20 cellular contexts compared by ENCODE assay signal in the genomic region with DNA sequence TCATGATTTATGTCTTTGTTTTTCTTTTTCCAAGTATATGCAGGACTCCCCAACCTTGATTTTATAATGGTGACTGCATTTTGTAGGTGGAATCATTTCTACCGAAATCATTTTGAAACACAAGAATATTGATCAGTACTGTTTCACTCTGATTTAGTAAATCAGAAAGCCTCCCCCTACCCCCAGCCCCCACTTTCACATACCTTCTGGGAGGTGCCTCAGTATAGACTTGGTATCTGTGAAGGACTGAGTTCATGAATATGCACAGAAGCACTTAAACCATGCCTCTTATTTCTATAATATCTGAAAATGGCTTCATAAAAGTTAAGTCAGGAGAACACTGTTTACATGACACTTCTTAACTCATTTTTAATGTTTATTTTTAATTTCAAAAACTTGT.
DNase-seq lines count a peak whose midpoint lies in the region; ATAC-seq, FAIRE-seq and TF ChIP-seq lines count a peak whose summit lies in the region.
"Had no signal": no experiment of that assay in that cellular context is flagged by ENCODE, and none has a peak within 500 bp of the region (broad histone marks: within the 10 kb centered on the region; RNA-seq: fewer than 3 reads in every experiment).

No MANE protein-coding gene starts in this region.

- CTCF ChIA-PET in activated CD4-positive, alpha-beta T cell treated with anti-CD3 and anti-CD28 coated beads for 36 hours (lab: Charles Lee) = no interaction called here
- CTCF ChIA-PET in activated CD4-positive, alpha-beta memory T cell treated with anti-CD3 and anti-CD28 coated beads, Interleukin-2, amount 10 ng/mL, durations not matched to agents 7 days and 5 days (lab: Charles Lee) = interaction anchor here (0.5 kb wide), 1 partner anchor 25 kb away, joined by 3 read pairs; no protein-coding TSS in a partner anchor

- peaks cover 38% of the 10 kb centered on the region for H3K4me1 ChIP-seq in OCI-LY3 (ENCODE audit: low read length)

- intact Hi-C loops in activated CD4-positive, alpha-beta T cell treated with anti-CD3 and anti-CD28 coated beads for 36 hours (cut with DNase I, micrococcal nuclease) = no loop called here

- H3K27me3 Mint-ChIP-seq in activated CD4-positive, alpha-beta T cell treated with anti-CD3 and anti-CD28 coated beads for 36 hours = no peaks in the 10 kb centered on the region
- H3K27me3 Mint-ChIP-seq in natural killer cell treated with Interleukin-12 subunit alpha and Interleukin-12 subunit beta and Interleukin-15 and Interleukin-18, amount 100 ng/mL, for 72 hours = no peaks in the 10 kb centered on the region
- no peaks in the 10 kb centered on the region for H3K27me3 Mint-ChIP-seq in activated CD4-positive, alpha-beta memory T cell treated with anti-CD3 and anti-CD28 coated beads, Interleukin-2, amount 10 ng/mL, durations not matched to agents 7 days and 5 days
- H3K27me3 Mint-ChIP-seq: B cell; CD4-positive, CD25-positive, alpha-beta regulatory T cell had no signal

- peak; percentile 47 for ATAC-seq in activated CD4-positive, alpha-beta T cell treated with anti-CD3 and anti-CD28 coated beads for 36 hours
- ATAC-seq in natural killer cell treated with Interleukin-12 subunit alpha and Interleukin-12 subunit beta and Interleukin-15 and Interleukin-18, amount 100 ng/mL, for 72 hours = no peak
- ATAC-seq in GM18873 (IDR thresholded peaks at IDR 0.05; ENCODE audit: low FRiP score, unreplicated experiment) = no peak
- ATAC-seq: CD8-positive, alpha-beta T cell had no signal

- peaks cover 10% of the 10 kb centered on the region for H3K36me3 ChIP-seq in OCI-LY3 (replicated peaks; ENCODE audit: low read depth, low read length)
- H3K36me3 ChIP-seq: BLaER1, HAP-1 had no signal

- peak overlapping the region; percentile 2; the same call in 1 of the 2 replicates for H3K4me2 ChIP-seq in OCI-LY3 (ENCODE audit: low read length)
- H3K4me2 ChIP-seq: BLaER1 had no signal

- no peaks in the 10 kb centered on the region for H3K79me2 ChIP-seq in OCI-LY3 (ENCODE audit: low read length)

- H3K4me1 Mint-ChIP-seq in activated CD4-positive, alpha-beta T cell treated with anti-CD3 and anti-CD28 coated beads for 36 hours = peaks cover 10% of the 10 kb centered on the region
- no peaks in the 10 kb centered on the region for H3K4me1 Mint-ChIP-seq in natural killer cell treated with Interleukin-12 subunit alpha and Interleukin-12 subunit beta and Interleukin-15 and Interleukin-18, amount 100 ng/mL, for 72 hours (ENCODE audit: low read depth in 2 of 2)
- H3K4me1 Mint-ChIP-seq in activated CD4-positive, alpha-beta memory T cell treated with anti-CD3 and anti-CD28 coated beads, Interleukin-2, amount 10 ng/mL, durations not matched to agents 7 days and 5 days = peaks cover 28% of the 10 kb centered on the region

- H4K20me1 ChIP-seq in OCI-LY3 (ENCODE audit: insufficient read depth, low read length) = no peaks in the 10 kb centered on the region
- H4K20me1 ChIP-seq: BLaER1 had no signal

- POLR2A ChIA-PET in activated CD4-positive, alpha-beta T cell treated with anti-CD3 and anti-CD28 coated beads for 36 hours (lab: Charles Lee) = no interaction called here
- POLR2A ChIA-PET in activated CD4-positive, alpha-beta memory T cell treated with anti-CD3 and anti-CD28 coated beads, Interleukin-2, amount 10 ng/mL, durations not matched to agents 7 days and 5 days (lab: Charles Lee) = no interaction called here

- no peak overlapping the region for H3K4me3 Mint-ChIP-seq in activated CD4-positive, alpha-beta T cell treated with anti-CD3 and anti-CD28 coated beads for 36 hours
- H3K4me3 Mint-ChIP-seq in natural killer cell treated with Interleukin-12 subunit alpha and Interleukin-12 subunit beta and Interleukin-15 and Interleukin-18, amount 100 ng/mL, for 72 hours = no peak overlapping the region
- H3K4me3 Mint-ChIP-seq in activated CD4-positive, alpha-beta memory T cell treated with anti-CD3 and anti-CD28 coated beads, Interleukin-2, amount 10 ng/mL, durations not matched to agents 7 days and 5 days = no peak overlapping the region
- H3K4me3 Mint-ChIP-seq: B cell; CD4-positive, CD25-positive, alpha-beta regulatory T cell; CD8-positive, alpha-beta T cell; HFFc6 had no signal

- no peak overlapping the region for H3K27ac Mint-ChIP-seq in activated CD4-positive, alpha-beta T cell treated with anti-CD3 and anti-CD28 coated beads for 36 hours
- H3K27ac Mint-ChIP-seq in natural killer cell treated with Interleukin-12 subunit alpha and Interleukin-12 subunit beta and Interleukin-15 and Interleukin-18, amount 100 ng/mL, for 72 hours = no peak overlapping the region
- no peak overlapping the region for H3K27ac Mint-ChIP-seq in activated CD4-positive, alpha-beta memory T cell treated with anti-CD3 and anti-CD28 coated beads, Interleukin-2, amount 10 ng/mL, durations not matched to agents 7 days and 5 days
- H3K27ac Mint-ChIP-seq: B cell; CD4-positive, CD25-positive, alpha-beta regulatory T cell; CD8-positive, alpha-beta T cell; HFFc6 had no signal

- H3K36me3 Mint-ChIP-seq in activated CD4-positive, alpha-beta T cell treated with anti-CD3 and anti-CD28 coated beads for 36 hours (ENCODE audit: low read depth) = peaks cover 7% of the 10 kb centered on the region
- H3K36me3 Mint-ChIP-seq in natural killer cell treated with Interleukin-12 subunit alpha and Interleukin-12 subunit beta and Interleukin-15 and Interleukin-18, amount 100 ng/mL, for 72 hours = no peaks in the 10 kb centered on the region
- H3K36me3 Mint-ChIP-seq in activated CD4-positive, alpha-beta memory T cell treated with anti-CD3 and anti-CD28 coated beads, Interleukin-2, amount 10 ng/mL, durations not matched to agents 7 days and 5 days (ENCODE audit: low read depth) = peaks cover 16% of the 10 kb centered on the region

- H3K9me3 ChIP-seq in OCI-LY3 (ENCODE audit: insufficient read depth, low read length) = peaks cover 6% of the 10 kb centered on the region
- H3K9me3 ChIP-seq: HAP-1 had no signal

- FAIRE-seq in colon (lab: Jason Lieb, UNC) = peak; percentile 55
- FAIRE-seq: H54 had no signal

- no peaks in the 10 kb centered on the region for H3K27me3 ChIP-seq in OCI-LY3 (ENCODE audit: low read depth, low read length)
- H3K27me3 ChIP-seq: BLaER1 had no signal

- DNase-seq in activated CD4-positive, alpha-beta T cell treated with anti-CD3 and anti-CD28 coated beads for 36 hours = no peak
- no peak for DNase-seq in activated CD4-positive, alpha-beta T cell treated with anti-CD3 and anti-CD28 coated beads, Interleukin-2, amount 50 U/mL, for 4 hours
- DNase-seq in natural killer cell treated with Interleukin-12 subunit alpha and Interleukin-12 subunit beta and Interleukin-15 and Interleukin-18, amount 100 ng/mL, for 72 hours (ENCODE audit: low spot score) = no peak
- no peak for DNase-seq in activated CD4-positive, alpha-beta memory T cell treated with anti-CD3 and anti-CD28 coated beads, Interleukin-2, amount 10 ng/mL, durations not matched to agents 7 days and 5 days
- DNase-seq: Caco-2; CD4-positive, CD25-positive, alpha-beta regulatory T cell; CD8-positive, alpha-beta T cell; DMS153; DND-41; GOT3; HFFc6 had no signal

- no peak overlapping the region for H3K9ac ChIP-seq in OCI-LY3 (ENCODE audit: low read length)
- H3K9ac ChIP-seq: BLaER1 had no signal

- no peak overlapping the region for H3K27ac ChIP-seq in OCI-LY3 (ENCODE audit: low read length)
- H3K27ac ChIP-seq: 22Rv1, BLaER1, C4-2B had no signal

- no peaks in the 10 kb centered on the region for H3K9me3 Mint-ChIP-seq in activated CD4-positive, alpha-beta T cell treated with anti-CD3 and anti-CD28 coated beads for 36 hours (ENCODE audit: low read depth)
- H3K9me3 Mint-ChIP-seq in natural killer cell treated with Interleukin-12 subunit alpha and Interleukin-12 subunit beta and Interleukin-15 and Interleukin-18, amount 100 ng/mL, for 72 hours = no peaks in the 10 kb centered on the region
- no peaks in the 10 kb centered on the region for H3K9me3 Mint-ChIP-seq in activated CD4-positive, alpha-beta memory T cell treated with anti-CD3 and anti-CD28 coated beads, Interleukin-2, amount 10 ng/mL, durations not matched to agents 7 days and 5 days
- H3K9me3 Mint-ChIP-seq: CD4-positive, CD25-positive, alpha-beta regulatory T cell; CD8-positive, alpha-beta T cell; HFFc6 had no signal

- no peak overlapping the region for H2AFZ ChIP-seq in OCI-LY3 (ENCODE audit: low read depth, low read length)

- H3K4me3 ChIP-seq in OCI-LY3 (ENCODE audit: low read length) = no peak overlapping the region
- H3K4me3 ChIP-seq: BLaER1, HAP-1 had no signal

- TF ChIP-seq CTCF in OCI-LY3 (IDR thresholded peaks at IDR 0.05; ENCODE audit: low read depth, low read length) = no peak
